9 cellular contexts compared by ENCODE assay signal in genomic region chr19:40165362-40165937, GRCh38. TPM values are rescaled to one million over a fixed set of nuclear protein-coding genes. Genes with fewer than 3 reads are reported as not detected.
DNase-seq lines count a peak whose midpoint lies in the region; ATAC-seq, FAIRE-seq and TF ChIP-seq lines count a peak whose summit lies in the region.
"Had no signal": no experiment of that assay in that cellular context is flagged by ENCODE, and none has a peak within 500 bp of the region (broad histone marks: within the 10 kb centered on the region; RNA-seq: fewer than 3 reads in every experiment).

No MANE protein-coding gene starts in this region.

- H3K4me3 Mint-ChIP-seq in activated T-helper 17 cell treated with anti-CD3 and anti-CD28 coated beads, Interleukin-2, amount 50 U/mL, for 72 hours, result no peak overlapping the region

- TF ChIP-seq CTCF in A549 (IDR thresholded peaks at IDR 0.05) (peak; percentile 61), GM12874 (IDR thresholded peaks at IDR 0.05; ENCODE audit: insufficient read depth, low read depth, low read length) (peak; percentile 91), smooth muscle cell (IDR thresholded peaks at IDR 0.05; ENCODE audit: borderline replicate concordance, insufficient read depth, poor library complexity, severe bottlenecking) (peak; percentile 48)

- H3K27me3 ChIP-seq in smooth muscle cell (ENCODE audit: low read depth), result no peaks in the 10 kb centered on the region

- ATAC-seq in A549 (peak; percentile 71 to 83), Right ventricle myocardium superior (ENCODE audit: poor library complexity) (no peak), GM19328 (IDR thresholded peaks at IDR 0.05; ENCODE audit: unreplicated experiment) (no peak), HG03354 (IDR thresholded peaks at IDR 0.05; ENCODE audit: poor library complexity, severe bottlenecking, unreplicated experiment) (no peak)
- ATAC-seq in activated T-helper 17 cell treated with anti-CD3 and anti-CD28 coated beads, Interleukin-2, amount 50 U/mL, for 72 hours (replicated peaks), result peak; percentile 78

- no peaks in the 10 kb centered on the region for H3K36me3 Mint-ChIP-seq in activated T-helper 17 cell treated with anti-CD3 and anti-CD28 coated beads, Interleukin-2, amount 50 U/mL, for 72 hours (ENCODE audit: low read depth)

- no peaks in the 10 kb centered on the region for H3K9me3 Mint-ChIP-seq in activated T-helper 17 cell treated with anti-CD3 and anti-CD28 coated beads, Interleukin-2, amount 50 U/mL, for 72 hours

- no peaks in the 10 kb centered on the region for H3K79me2 ChIP-seq in smooth muscle cell (ENCODE audit: low read depth)

- H3K4me1 Mint-ChIP-seq in activated T-helper 17 cell treated with anti-CD3 and anti-CD28 coated beads, Interleukin-2, amount 50 U/mL, for 72 hours, result no peaks in the 10 kb centered on the region

- no peaks in the 10 kb centered on the region for H3K36me3 ChIP-seq in smooth muscle cell (ENCODE audit: low read depth)

- intact Hi-C loops in Right ventricle myocardium superior (cut with DNase I), result no loop called here

- FAIRE-seq in A549 (lab: Jason Lieb, UNC), result no peak

- H3K27ac ChIP-seq in A549 (no peak overlapping the region), smooth muscle cell (ENCODE audit: low read depth) (no peak overlapping the region)

- H3K9ac ChIP-seq in smooth muscle cell (ENCODE audit: low read depth), result no peak overlapping the region

- POLR2A ChIA-PET in A549 (lab: Yijun Ruan, JAX), result no interaction called here

- TF ChIP-seq RAD21 in A549 (conservative IDR thresholded peaks at IDR 0.05 in 1 of 2, IDR thresholded peaks at IDR 0.05 in 1 of 2), result peak; percentile 53 to 64; a peak in 4 of 5 replicates

- DNase-seq in A549 (ENCODE audit: low read depth in 1 of 2, low spot score in 1 of 2) (peak in 1 of 2 experiments; percentile 77), OCI-M1 (lab: John Stamatoyannopoulos, UW) (peak; percentile 75), Right ventricle myocardium superior (peak; percentile 66), smooth muscle cell (lab: John Stamatoyannopoulos, UW; ENCODE audit: unreplicated experiment) (no peak)

- H3K4me3 ChIP-seq in A549 (no peak overlapping the region), smooth muscle cell (no peak overlapping the region)
- H3K4me3 ChIP-seq: skin epidermis had no signal

- no peak overlapping the region for H3K27ac Mint-ChIP-seq in activated T-helper 17 cell treated with anti-CD3 and anti-CD28 coated beads, Interleukin-2, amount 50 U/mL, for 72 hours

- H3K4me2 ChIP-seq in A549, result no peak overlapping the region
- no peak overlapping the region for H3K4me2 ChIP-seq in smooth muscle cell

- no peaks in the 10 kb centered on the region for H3F3A ChIP-seq in smooth muscle cell (ENCODE audit: low read depth)

- H4K20me1 ChIP-seq in smooth muscle cell (ENCODE audit: low read depth), result no peaks in the 10 kb centered on the region

- TF ChIP-seq POLR2A in A549 (IDR thresholded peaks at IDR 0.05; ENCODE audit: low read length), result no peak

- H3K4me1 ChIP-seq in A549, result no peaks in the 10 kb centered on the region
- H3K4me1 ChIP-seq in smooth muscle cell (ENCODE audit: low read depth), result no peaks in the 10 kb centered on the region

- CTCF ChIA-PET in A549 (lab: Yijun Ruan, JAX), result interaction anchor here (0.6 to 3.8 kb wide), 32 partner anchors 8 to 614 kb away, joined by 3 to 28 read pairs (median 4); partner anchors contain the start of gene MAP3K10

- no peaks in the 10 kb centered on the region for H3K9me3 ChIP-seq in A549
- H3K9me3 ChIP-seq in smooth muscle cell (replicated peaks; ENCODE audit: low read depth), result no peaks in the 10 kb centered on the region

- H3K27me3 Mint-ChIP-seq in activated T-helper 17 cell treated with anti-CD3 and anti-CD28 coated beads, Interleukin-2, amount 50 U/mL, for 72 hours, result no peaks in the 10 kb centered on the region

- WGBS in A549 (ENCODE audit: missing lambda C conversion rate), result 24% methylated on average over 10 of the region's 10 CpGs
- 38% methylated on average over 10 of the region's 10 CpGs for WGBS in smooth muscle cell (ENCODE audit: low lambda C conversion rate)

- no peak overlapping the region for H2AFZ ChIP-seq in smooth muscle cell (ENCODE audit: low read depth)

- TF ChIP-seq EP300 in A549 (IDR thresholded peaks at IDR 0.05), result no peak

TF ChIP-seq in A549, 52 proteins besides CTCF, POLR2A, EP300 and RAD21 (continues in another document):
- TF ChIP-seq ZC3H11A (IDR thresholded peaks at IDR 0.05) (no peak), HOXB13 (CRISPR knock-in tag; IDR thresholded peaks at IDR 0.05; ENCODE audit: low read depth) (no peak), CHD4 (IDR thresholded peaks at IDR 0.05; ENCODE audit: borderline replicate concordance) (no peak), HES2 (IDR thresholded peaks at IDR 0.05) (no peak), HEYL (CRISPR knock-in tag; IDR thresholded peaks at IDR 0.05) (no peak), CEBPB (IDR thresholded peaks at IDR 0.05) (no peak), MAX (IDR thresholded peaks at IDR 0.05) (no peak), HOXB5 (CRISPR knock-in tag; IDR thresholded peaks at IDR 0.05) (no peak), TP53 (CRISPR knock-in tag; IDR thresholded peaks at IDR 0.05) (no peak), FOSL2 (IDR thresholded peaks at IDR 0.05) (no peak), FOSL2 (CRISPR knock-in tag; IDR thresholded peaks at IDR 0.05) (no peak), ATOH8 (CRISPR knock-in tag; IDR thresholded peaks at IDR 0.05; ENCODE audit: low read depth) (no peak), HOXA7 (CRISPR knock-in tag; IDR thresholded peaks at IDR 0.05) (no peak), JUN (IDR thresholded peaks at IDR 0.05) (no peak), ESRRA (IDR thresholded peaks at IDR 0.05; ENCODE audit: borderline replicate concordance, low read length) (no peak)
- TF ChIP-seq, protein P1, sequence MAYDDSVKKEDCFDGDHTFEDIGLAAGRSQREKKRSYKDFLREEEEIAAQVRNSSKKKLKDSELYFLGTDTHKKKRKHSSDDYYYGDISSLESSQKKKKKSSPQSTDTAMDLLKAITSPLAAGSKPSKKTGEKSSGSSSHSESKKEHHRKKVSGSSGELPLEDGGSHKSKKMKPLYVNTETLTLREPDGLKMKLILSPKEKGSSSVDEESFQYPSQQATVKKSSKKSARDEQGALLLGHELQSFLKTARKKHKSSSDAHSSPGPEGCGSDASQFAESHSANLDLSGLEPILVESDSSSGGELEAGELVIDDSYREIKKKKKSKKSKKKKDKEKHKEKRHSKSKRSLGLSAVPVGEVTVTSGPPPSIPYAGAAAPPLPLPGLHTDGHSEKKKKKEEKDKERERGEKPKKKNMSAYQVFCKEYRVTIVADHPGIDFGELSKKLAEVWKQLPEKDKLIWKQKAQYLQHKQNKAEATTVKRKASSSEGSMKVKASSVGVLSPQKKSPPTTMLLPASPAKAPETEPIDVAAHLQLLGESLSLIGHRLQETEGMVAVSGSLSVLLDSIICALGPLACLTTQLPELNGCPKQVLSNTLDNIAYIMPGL (CRISPR knock-in tag; IDR thresholded peaks at IDR 0.05; ENCODE audit: borderline replicate concordance), result no peak

RNA-seq across cellular contexts. Expression of gene MAP3K10, which starts 25.8 kb away (rescaled TPM):
- 6.0 and 6.6 TPM in 2 replicates for polyA plus RNA-seq in A549 (2011; rRNA removed)
- 10.1 and 14.2 TPM in 2 replicates for polyA plus RNA-seq in A549 (2012; cell fraction: cytosol; rRNA removed)
- polyA plus RNA-seq in A549 (2012; cell fraction: nucleus; rRNA removed), result 30.4 and 39.4 TPM in 2 replicates
- polyA plus RNA-seq in A549 (2017; fragmentation: RNase III; extraction: RNeasy Plus Mini Kit Qiagen cat#74134 plus additional on column Dnase treatment), result 15.0 to 21.0 TPM (median 19.5 TPM) in 3 replicates
- 12.0 and 13.0 TPM in 2 replicates for polyA minus RNA-seq in A549 (2011; rRNA and poly(A)+ RNA removed)
- total RNA-seq in activated T-helper 17 cell treated with anti-CD3 and anti-CD28 coated beads, Interleukin-2, amount 50 U/mL, for 72 hours, result 10 to 100 TPM; 11.1 to 12.9 TPM
- 18.1 TPM for total RNA-seq in Right ventricle myocardium superior
- total RNA-seq in smooth muscle cell, result 4.4 and 14.8 TPM in 2 replicates
- polyA plus RNA-seq in smooth muscle cell, result 7.8 and 14.1 TPM in 2 replicates

RNA-seq across cellular contexts. Expression of gene TTC9B, which starts 52.7 kb away (rescaled TPM):
- not detected in 2 replicates for polyA plus RNA-seq in A549 (2011; rRNA removed)
- 0.04 TPM in 1 of 2 replicates, not detected in the other for polyA plus RNA-seq in A549 (2012; cell fraction: cytosol; rRNA removed)
- polyA plus RNA-seq in A549 (2012; cell fraction: nucleus; rRNA removed), result 0.08 and 0.21 TPM in 2 replicates
- polyA plus RNA-seq in A549 (2017; fragmentation: RNase III; extraction: RNeasy Plus Mini Kit Qiagen cat#74134 plus additional on column Dnase treatment), result 0.04 TPM in 1 of 3 replicates, not detected in the others
- not detected in 2 replicates for polyA minus RNA-seq in A549 (2011; rRNA and poly(A)+ RNA removed)
- total RNA-seq in activated T-helper 17 cell treated with anti-CD3 and anti-CD28 coated beads, Interleukin-2, amount 50 U/mL, for 72 hours, result 1 to 10 TPM in 1 of 2 donors, not detected in 1; 1.1 TPM
- not detected for total RNA-seq in Right ventricle myocardium superior
- total RNA-seq in smooth muscle cell, result not detected in 2 replicates
- polyA plus RNA-seq in smooth muscle cell, result 0.90 TPM in 1 of 2 replicates, not detected in the other

Comparison
In these comparisons a context has a peak if more than half of its experiments do, and no peak if none do; other contexts are left out.
1. ATAC-seq: peak in A549 (2 of 2) and activated T-helper 17 cell treated with anti-CD3 and anti-CD28 coated beads, Interleukin-2, amount 50 U/mL, for 72 hours (single experiment); none in Right ventricle myocardium superior (single experiment), GM19328 (single experiment) and HG03354 (single experiment).
2. Peak in every context shown above with its lines, with median percentiles within 50 percentile points of each other: CTCF ChIP-seq.